Comparison of ENCODE assay signal across 8 cellular contexts in the genomic region with DNA sequence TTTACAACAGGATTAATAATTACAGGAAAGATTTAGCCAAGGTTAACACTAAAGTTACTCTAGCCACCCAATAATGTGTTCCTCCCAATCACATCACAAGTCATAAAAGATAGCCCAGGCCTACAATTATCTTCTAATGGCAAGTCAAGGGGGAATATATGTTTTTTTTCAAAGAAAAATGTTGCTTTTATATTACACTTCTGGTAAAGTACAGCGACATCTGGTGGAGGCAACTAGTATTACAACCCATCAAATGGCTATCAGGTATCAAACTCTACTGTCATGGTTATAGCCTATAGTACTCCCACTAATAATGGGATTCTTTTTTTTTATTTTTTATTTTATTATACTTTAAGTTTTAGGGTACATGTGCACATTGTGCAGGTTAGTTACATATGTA.
DNase-seq lines count a peak whose midpoint lies in the region; ATAC-seq, FAIRE-seq and TF ChIP-seq lines count a peak whose summit lies in the region.

No MANE protein-coding gene starts in this region.

- no peaks in the 10 kb centered on the region for H3K79me2 ChIP-seq in endothelial cell of umbilical vein (ENCODE audit: control insufficient read depth, insufficient read depth, low read length)

- peaks cover 10% of the 10 kb centered on the region for H3K36me3 ChIP-seq in NT2/D1 (ENCODE audit: insufficient read depth, insufficient read length, low read length)
- H3K36me3 ChIP-seq in endothelial cell of umbilical vein (ENCODE audit: control insufficient read depth in 2 of 2, extremely low read depth in 1 of 2, insufficient read depth in 2 of 2, low read length in 2 of 2) = peaks cover 0 to 2% of the 10 kb centered on the region in 2 experiments
- peaks cover 0 to 5% of the 10 kb centered on the region in 2 donors for H3K36me3 ChIP-seq in thyroid gland

- H3K9me1 ChIP-seq in endothelial cell of umbilical vein (replicated peaks; ENCODE audit: control insufficient read depth, extremely low read depth, insufficient read depth, low read length) = no peaks in the 10 kb centered on the region

- H3K4me1 ChIP-seq in NT2/D1 (ENCODE audit: insufficient read depth, insufficient read length) (no peaks in the 10 kb centered on the region), endothelial cell of umbilical vein (ENCODE audit: control insufficient read depth, extremely low read depth, insufficient read depth, low read length) (no peaks in the 10 kb centered on the region), thyroid gland (no peaks in the 10 kb centered on the region)

- no peak for ATAC-seq in GM18909 (IDR thresholded peaks at IDR 0.05; ENCODE audit: poor library complexity, unreplicated experiment)

- no peak overlapping the region for H3K27ac ChIP-seq in endothelial cell of umbilical vein (ENCODE audit: insufficient read depth, low read depth, low read length)
- no peak overlapping the region for H3K27ac ChIP-seq in thyroid gland

- TF ChIP-seq POLR2A in endothelial cell of umbilical vein (IDR thresholded peaks at IDR 0.05; ENCODE audit: low read depth, low read length) (no peak), thyroid gland (IDR thresholded peaks at IDR 0.05) (no peak)

- H3K27me3 ChIP-seq in NT2/D1 (ENCODE audit: insufficient read depth, insufficient read length) (no peaks in the 10 kb centered on the region), endothelial cell of umbilical vein (ENCODE audit: control insufficient read depth in 2 of 2, insufficient read depth in 2 of 2, low read length in 2 of 2) (no peaks in the 10 kb centered on the region), thyroid gland (no peaks in the 10 kb centered on the region)

- intact Hi-C loops in endothelial cell of umbilical vein (cut with micrococcal nuclease) = no loop called here
- intact Hi-C loops in thyroid gland (cut with DNase I) = no loop called here

- TF ChIP-seq CTCF in endothelial cell of umbilical vein (IDR thresholded peaks at IDR 0.05; ENCODE audit: extremely low read depth in 1 of 2, insufficient read depth in 1 of 2, low read depth in 1 of 2, low read length in 2 of 2) (peak; percentile 14 to 40), retinal pigment epithelial cell (conservative IDR thresholded peaks at IDR 0.05; ENCODE audit: low read depth, low read length) (peak; percentile 61), thyroid gland (IDR thresholded peaks at IDR 0.05) (peak in 2 of 6 experiments; percentile 31 to 32)

- H3K9me3 ChIP-seq in NT2/D1 (ENCODE audit: insufficient read depth, low read length) (peaks cover 25% of the 10 kb centered on the region), endothelial cell of umbilical vein (replicated peaks; ENCODE audit: control insufficient read depth, insufficient read depth, low read length) (no peaks in the 10 kb centered on the region), thyroid gland (no peaks in the 10 kb centered on the region)

- WGBS in thyroid gland, 2 donors = 42 to 54% methylated on average over 1 of the region's 1 CpG

- DNase-seq in NCI-H82 (lab: John Stamatoyannopoulos, UW) (peak; percentile 1), NCI-H82 treated with DMSO at 0.1 percent for 48 hours (lab: John Stamatoyannopoulos, UW; ENCODE audit: unreplicated experiment) (no peak), NT2/D1 (ENCODE audit: low read depth, low spot score) (peak; percentile 25), endothelial cell of umbilical vein (ENCODE audit: low read depth, low spot score) (no peak), retinal pigment epithelial cell (ENCODE audit: low read depth) (no peak), thyroid gland (no peak), hepatic stellate cell (ENCODE audit: low spot score) (no peak)

- POLR2A ChIA-PET in endothelial cell of umbilical vein (lab: Charles Lee) = no interaction called here

- H3K4me3 ChIP-seq in NT2/D1 (ENCODE audit: insufficient read length, low read depth) (no peak overlapping the region), endothelial cell of umbilical vein (replicated peaks in 1 of 3; ENCODE audit: insufficient read depth in 1 of 3, low read depth in 1 of 3, low read length in 3 of 3) (no peak overlapping the region), retinal pigment epithelial cell (ENCODE audit: low read length) (no peak overlapping the region), thyroid gland (replicated peaks in 1 of 3) (no peak overlapping the region)

- no TSS peak for BruUV-seq in endothelial cell of umbilical vein (replicated peaks; lab: Mats Ljungman, UMichigan)

- H3K9ac ChIP-seq in NT2/D1 (ENCODE audit: insufficient read length, low read depth) (no peak overlapping the region), endothelial cell of umbilical vein (replicated peaks; ENCODE audit: extremely low read depth, insufficient read depth, low read length) (no peak overlapping the region)

- no peak for FAIRE-seq in endothelial cell of umbilical vein (lab: Jason Lieb, UNC)

- H2AFZ ChIP-seq in endothelial cell of umbilical vein (ENCODE audit: low read depth, low read length) = no peak overlapping the region

- CTCF ChIA-PET in endothelial cell of umbilical vein (lab: Charles Lee) = no interaction called here

- no peaks in the 10 kb centered on the region for H4K20me1 ChIP-seq in endothelial cell of umbilical vein (replicated peaks; ENCODE audit: control insufficient read depth, extremely low read depth, insufficient read depth, low read length)

- no peak overlapping the region for H3K4me2 ChIP-seq in endothelial cell of umbilical vein (ENCODE audit: insufficient read depth, low read length)

- dilution Hi-C loops in endothelial cell of umbilical vein (cut with MboI; ENCODE audit: extremely low pct_ligation_motif_present, low sequenced_read_pairs) = loop anchor here (10.0 kb wide), 1 partner anchor 402 kb away; no protein-coding TSS in a partner anchor

TF ChIP-seq in endothelial cell of umbilical vein, 7 proteins besides CTCF, POLR2A, EP300 and RAD21:
- TF ChIP-seq, protein P1, sequence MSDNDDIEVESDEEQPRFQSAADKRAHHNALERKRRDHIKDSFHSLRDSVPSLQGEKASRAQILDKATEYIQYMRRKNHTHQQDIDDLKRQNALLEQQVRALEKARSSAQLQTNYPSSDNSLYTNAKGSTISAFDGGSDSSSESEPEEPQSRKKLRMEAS (IDR thresholded peaks at IDR 0.05; ENCODE audit: insufficient read depth, insufficient read length) = no peak
- no peak for TF ChIP-seq GATA2 (IDR thresholded peaks at IDR 0.05; ENCODE audit: insufficient read depth, insufficient read length, low read depth, low read length)
- no peak for TF ChIP-seq JUN (IDR thresholded peaks at IDR 0.05; ENCODE audit: borderline replicate concordance, insufficient read depth, insufficient read length, low read depth)
- TF ChIP-seq POLR2AphosphoS5 (IDR thresholded peaks at IDR 0.05; ENCODE audit: insufficient read depth, low read depth, low read length) = no peak
- no peak for TF ChIP-seq EZH2 (IDR thresholded peaks at IDR 0.05; ENCODE audit: borderline replicate concordance, low read depth, low read length, severe bottlenecking)
- no peak for TF ChIP-seq FOS (IDR thresholded peaks at IDR 0.05; ENCODE audit: borderline replicate concordance, insufficient read depth, low read length)
- TF ChIP-seq MYC (IDR thresholded peaks at IDR 0.05; ENCODE audit: low read depth, low read length) = no peak

Comparison
In these comparisons a context has a peak if more than half of its experiments do, and no peak if none do; other contexts are left out.
1. DNase-seq: peak in NCI-H82 (single experiment) and NT2/D1 (single experiment); none in NCI-H82 treated with DMSO at 0.1 percent for 48 hours (single experiment), endothelial cell of umbilical vein (single experiment), retinal pigment epithelial cell (single experiment), thyroid gland (0 of 2) and hepatic stellate cell (single experiment).